16 cellular contexts compared by ENCODE assay signal in genomic region chr9:108606408-108606807, GRCh38.
DNase-seq lines count a peak whose midpoint lies in the region; TF ChIP-seq lines count a peak whose summit lies in the region.
"Had no signal": no experiment of that assay in that cellular context is flagged by ENCODE, and none has a peak within 500 bp of the region (broad histone marks: within the 10 kb centered on the region; RNA-seq: fewer than 3 reads in every experiment).

No MANE protein-coding gene starts in this region.

- H3K4me3 ChIP-seq in AG10803 (ENCODE audit: low read length): no peak overlapping the region
- no peak overlapping the region for H3K4me3 ChIP-seq in MG63
- H3K4me3 ChIP-seq in mammary epithelial cell (replicated peaks in 1 of 3; ENCODE audit: insufficient read depth in 1 of 3, low read depth in 2 of 3, low read length in 3 of 3): no peak overlapping the region
- no peak overlapping the region for H3K4me3 ChIP-seq in neural cell (ENCODE audit: low read length)

- dilution Hi-C loops in mammary epithelial cell (cut with HindIII; ENCODE audit: low sequenced_read_pairs): no loop called here

- peak; percentile 53 for TF ChIP-seq EP300 in neural cell (conservative IDR thresholded peaks at IDR 0.05; ENCODE audit: poor library complexity, severe bottlenecking)

- 42% methylated on average over 3 of the region's 4 CpGs for WGBS in mammary epithelial cell (ENCODE audit: low coverage, missing lambda C conversion rate)

- DNase-seq in AG10803 (ENCODE audit: low read depth) (peak; percentile 12), MG63 (peak; percentile 83), mammary epithelial cell (peak; percentile 60), HuH-7.5 (ENCODE audit: low spot score) (no peak), epidermal melanocyte (ENCODE audit: insufficient read length, low spot score) (no peak), NCI-H345 (lab: John Stamatoyannopoulos, UW) (no peak)
- DNase-seq in activated naive CD8-positive, alpha-beta T cell treated with anti-CD3 and anti-CD28 coated beads for 36 hours: no peak
- DNase-seq: C1 segment of cervical spinal cord, DMS 273 treated with DMSO at 0.1 percent for 48 hours, H9, IMR-90, Karpas-422, NCI-H187, NCI-H524, SIG-M5 had no signal

- no peak for TF ChIP-seq CTCF in AG10803 (conservative IDR thresholded peaks at IDR 0.05; ENCODE audit: low read length)
- no peak for TF ChIP-seq CTCF in mammary epithelial cell (conservative IDR thresholded peaks at IDR 0.05 in 1 of 2, IDR thresholded peaks at IDR 0.05 in 1 of 2; ENCODE audit: extremely low read depth in 1 of 2, insufficient read depth in 1 of 2, low read depth in 1 of 2, low read length in 2 of 2)
- no peak for TF ChIP-seq CTCF in neural cell (IDR thresholded peaks at IDR 0.05; ENCODE audit: poor library complexity, severe bottlenecking)

- H3K9me3 ChIP-seq in MG63: no peaks in the 10 kb centered on the region
- no peaks in the 10 kb centered on the region for H3K9me3 ChIP-seq in mammary epithelial cell (replicated peaks; ENCODE audit: insufficient read depth, low read length)
- no peaks in the 10 kb centered on the region for H3K9me3 ChIP-seq in neural cell (ENCODE audit: low read length)

- H3K9ac ChIP-seq in mammary epithelial cell (ENCODE audit: insufficient read depth, low read length) (no peak overlapping the region), neural cell (ENCODE audit: low read length) (no peak overlapping the region)

- no TSS peak for BruUV-seq in mammary epithelial cell (replicated peaks; lab: Mats Ljungman, UMichigan)

- H3K9me2 ChIP-seq in neural cell (ENCODE audit: insufficient read depth, low read length): no peaks in the 10 kb centered on the region

- H3K27ac Mint-ChIP-seq in activated naive CD8-positive, alpha-beta T cell treated with anti-CD3 and anti-CD28 coated beads for 36 hours: no peak overlapping the region
- H3K27ac Mint-ChIP-seq: H9 had no signal

- H3K79me2 ChIP-seq in mammary epithelial cell (ENCODE audit: insufficient read depth, low read length) (no peaks in the 10 kb centered on the region), neural cell (replicated peaks; ENCODE audit: insufficient read depth, low read length) (no peaks in the 10 kb centered on the region)

- peaks cover 31% of the 10 kb centered on the region for H3K4me1 ChIP-seq in mammary epithelial cell (ENCODE audit: insufficient read depth, low read length)

- in situ Hi-C loops in mammary epithelial cell (cut with MboI; ENCODE audit: low sequenced_read_pairs in 2 of 2): no loop called here

- H3K27ac ChIP-seq in mammary epithelial cell (ENCODE audit: insufficient read depth, low read depth, low read length) (no peak overlapping the region), neural cell (ENCODE audit: low read length) (no peak overlapping the region)

- H3K27me3 Mint-ChIP-seq in activated naive CD8-positive, alpha-beta T cell treated with anti-CD3 and anti-CD28 coated beads for 36 hours: no peaks in the 10 kb centered on the region

- H3K27me3 ChIP-seq in MG63 (no peaks in the 10 kb centered on the region), mammary epithelial cell (ENCODE audit: insufficient read depth, low read length) (no peaks in the 10 kb centered on the region), neural cell (ENCODE audit: insufficient read depth, low read depth, low read length) (no peaks in the 10 kb centered on the region)

- H3K4me2 ChIP-seq in mammary epithelial cell (ENCODE audit: insufficient read depth, low read depth, low read length) (no peak overlapping the region), neural cell (ENCODE audit: low read length) (no peak overlapping the region)

- no peaks in the 10 kb centered on the region for H3K4me1 Mint-ChIP-seq in activated naive CD8-positive, alpha-beta T cell treated with anti-CD3 and anti-CD28 coated beads for 36 hours

- TF ChIP-seq RAD21 in neural cell (conservative IDR thresholded peaks at IDR 0.05): no peak

- H3F3A ChIP-seq in neural cell (ENCODE audit: insufficient read depth, low read length, poor library complexity, severe bottlenecking): no peaks in the 10 kb centered on the region

- H2AFZ ChIP-seq in mammary epithelial cell (ENCODE audit: low read depth, low read length) (no peak overlapping the region), neural cell (ENCODE audit: low read depth, low read length) (no peak overlapping the region)

- intact Hi-C loops in mammary epithelial cell (cut with micrococcal nuclease): no loop called here

- no peaks in the 10 kb centered on the region for H3K9me3 Mint-ChIP-seq in activated naive CD8-positive, alpha-beta T cell treated with anti-CD3 and anti-CD28 coated beads for 36 hours
- H3K9me3 Mint-ChIP-seq: H9 had no signal

- H3K36me3 ChIP-seq in MG63 (no peaks in the 10 kb centered on the region), mammary epithelial cell (ENCODE audit: insufficient read depth, low read length) (no peaks in the 10 kb centered on the region), neural cell (ENCODE audit: insufficient read depth, low read length) (no peaks in the 10 kb centered on the region)

- H4K20me1 ChIP-seq in mammary epithelial cell (ENCODE audit: insufficient read depth, low read length) (no peaks in the 10 kb centered on the region), neural cell (ENCODE audit: insufficient read depth) (no peaks in the 10 kb centered on the region)

- H3K4me3 Mint-ChIP-seq in activated naive CD8-positive, alpha-beta T cell treated with anti-CD3 and anti-CD28 coated beads for 36 hours: no peak overlapping the region
- H3K4me3 Mint-ChIP-seq: H9 had no signal

- no peaks in the 10 kb centered on the region for H3K36me3 Mint-ChIP-seq in activated naive CD8-positive, alpha-beta T cell treated with anti-CD3 and anti-CD28 coated beads for 36 hours

- CTCF ChIA-PET in mammary epithelial cell (lab: Charles Lee; ENCODE audit: low non-redundant PET): no interaction called here

TF ChIP-seq in neural cell, 6 proteins besides CTCF, POLR2A, EP300 and RAD21:
- TF ChIP-seq POLR2AphosphoS5 (IDR thresholded peaks at IDR 0.05) (no peak), MXI1 (conservative IDR thresholded peaks at IDR 0.05; ENCODE audit: poor library complexity, severe bottlenecking) (no peak), REST (IDR thresholded peaks at IDR 0.05; ENCODE audit: borderline replicate concordance) (no peak), SMC3 (conservative IDR thresholded peaks at IDR 0.05; ENCODE audit: poor library complexity) (no peak), TAF1 (IDR thresholded peaks at IDR 0.05; ENCODE audit: low read depth) (no peak), EZH2 (IDR thresholded peaks at IDR 0.05; ENCODE audit: borderline replicate concordance, insufficient read depth, low read length, poor library complexity, severe bottlenecking) (no peak)

Comparison
In these comparisons a context has a peak if more than half of its experiments do, and no peak if none do; other contexts are left out.
1. DNase-seq: peak in AG10803 (single experiment), MG63 (single experiment) and mammary epithelial cell (single experiment); none in HuH-7.5 (single experiment), epidermal melanocyte (single experiment), activated naive CD8-positive, alpha-beta T cell treated with anti-CD3 and anti-CD28 coated beads for 36 hours (single experiment) and NCI-H345 (single experiment).